ENCODE assay signal across 8 cellular contexts in genomic region chr5:103139264-103139865, GRCh38. TPM values are rescaled to one million over a fixed set of nuclear protein-coding genes. Genes with fewer than 3 reads are reported as not detected.
DNase-seq lines count a peak whose midpoint lies in the region; ATAC-seq, FAIRE-seq and TF ChIP-seq lines count a peak whose summit lies in the region.

No MANE protein-coding gene starts in this region.

- peak; percentile 34 for DNase-seq in GM12892 (ENCODE audit: insufficient read length)
- peak; percentile 36 for DNase-seq in NCI-H1105 treated with DMSO at 0.1 percent for 48 hours (lab: John Stamatoyannopoulos, UW)
- peak; percentile 68 for DNase-seq in SW480 (ENCODE audit: low spot score)
- peak; percentile 79 for DNase-seq in activated naive CD8-positive, alpha-beta T cell treated with anti-CD3 and anti-CD28 coated beads, Interleukin-2, amount 50 U/mL, for 24 hours
- peak in 4 of 5 donors; percentile 54 to 76 (median 72) for DNase-seq in heart left ventricle
- DNase-seq in retina = peak; percentile 57
- no peak for DNase-seq in middle frontal gyrus (ENCODE audit: extremely low spot score, low spot score)

- TF ChIP-seq POLR2A in GM12892 (IDR thresholded peaks at IDR 0.05; ENCODE audit: low read depth, low read length) (no peak), heart left ventricle (IDR thresholded peaks at IDR 0.05) (no peak)

- peaks cover 24% of the 10 kb centered on the region for H3K36me3 Mint-ChIP-seq in activated naive CD8-positive, alpha-beta T cell treated with anti-CD3 and anti-CD28 coated beads, Interleukin-2, amount 50 U/mL, for 24 hours (ENCODE audit: low read depth)

- no peak overlapping the region for H3K4me3 ChIP-seq in heart left ventricle

- H3K27ac Mint-ChIP-seq in activated naive CD8-positive, alpha-beta T cell treated with anti-CD3 and anti-CD28 coated beads, Interleukin-2, amount 50 U/mL, for 24 hours = no peak overlapping the region

- peaks cover 0 to 59% (median 20%) of the 10 kb centered on the region in 9 donors for H3K36me3 ChIP-seq in heart left ventricle

- H3K9me3 Mint-ChIP-seq in activated naive CD8-positive, alpha-beta T cell treated with anti-CD3 and anti-CD28 coated beads, Interleukin-2, amount 50 U/mL, for 24 hours = no peaks in the 10 kb centered on the region

- H3K27me3 ChIP-seq in heart left ventricle = no peaks in the 10 kb centered on the region

- H3K4me3 Mint-ChIP-seq in activated naive CD8-positive, alpha-beta T cell treated with anti-CD3 and anti-CD28 coated beads, Interleukin-2, amount 50 U/mL, for 24 hours = no peak overlapping the region

- H3K27me3 Mint-ChIP-seq in activated naive CD8-positive, alpha-beta T cell treated with anti-CD3 and anti-CD28 coated beads, Interleukin-2, amount 50 U/mL, for 24 hours = no peaks in the 10 kb centered on the region

- no peak overlapping the region for H3K27ac ChIP-seq in heart left ventricle

- H3K4me1 Mint-ChIP-seq in activated naive CD8-positive, alpha-beta T cell treated with anti-CD3 and anti-CD28 coated beads, Interleukin-2, amount 50 U/mL, for 24 hours = peaks cover 4% of the 10 kb centered on the region

- TF ChIP-seq CTCF in heart left ventricle (IDR thresholded peaks at IDR 0.05) = peak; percentile 76 to 95 (median 90)

- no peaks in the 10 kb centered on the region for H3K4me1 ChIP-seq in heart left ventricle

- H3K9me3 ChIP-seq in heart left ventricle = no peaks in the 10 kb centered on the region

- 0 to 3% (median 2%) methylated on average over 2 of the region's 2 CpGs for WGBS in heart left ventricle, 4 donors

- FAIRE-seq in GM12892 (lab: Jason Lieb, UNC) = peak; percentile 97

- ATAC-seq in HG02678 (IDR thresholded peaks at IDR 0.05; ENCODE audit: unreplicated experiment) (peak; percentile 98), heart left ventricle (peak; percentile 71 to 90 (median 87))
- ATAC-seq in activated naive CD8-positive, alpha-beta T cell treated with anti-CD3 and anti-CD28 coated beads, Interleukin-2, amount 50 U/mL, for 24 hours = peak; percentile 87

- intact Hi-C loops in heart left ventricle (cut with DNase I) = loop anchor here in 8 of 10 donors (1.0 to 10.0 kb wide), 9 partner anchors 98 to 602 kb away; no protein-coding TSS in a partner anchor

RNA-seq across cellular contexts. Expression of gene PPIP5K2, which starts 19.3 kb away (rescaled TPM):
- polyA plus RNA-seq in GM12892 (2012; ENCODE audit: missing spikeins) = 40.7 TPM
- total RNA-seq in heart left ventricle = 10 to 100 TPM; 25.2 to 59.8 (median 39.1) TPM
- 10 to 100 TPM; 16.6 to 34.9 TPM for polyA plus RNA-seq in heart left ventricle

RNA-seq across cellular contexts. Expression of gene GIN1, which starts 19.4 kb away (rescaled TPM):
- polyA plus RNA-seq in GM12892 (2012; ENCODE audit: missing spikeins) = 3.2 TPM
- 10 to 100 TPM in 7 of 9 donors, 1 to 10 TPM in 2; 8.6 to 17.8 (median 13.3) TPM for total RNA-seq in heart left ventricle
- polyA plus RNA-seq in heart left ventricle = 1 to 10 TPM; 6.7 to 9.4 TPM
